ENCODE assay signal across 8 cellular contexts in genomic region chrX:80808160-80808735, GRCh38. TPM values are rescaled to one million over a fixed set of nuclear protein-coding genes. Genes with fewer than 3 reads are reported as not detected.
DNase-seq lines count a peak whose midpoint lies in the region; ATAC-seq and TF ChIP-seq lines count a peak whose summit lies in the region.

No MANE protein-coding gene starts in this region.

- no peak overlapping the region for H3K14ac ChIP-seq in trophoblast cell (ENCODE audit: low read length)

- H3K9me2 ChIP-seq in SU-DHL-6 (replicated peaks; ENCODE audit: insufficient read depth, low read length) = no peaks in the 10 kb centered on the region

- H3K4me3 ChIP-seq in SU-DHL-6 (ENCODE audit: insufficient read depth, low read length, poor library complexity, severe bottlenecking) (peak overlapping the region; percentile 83), trophoblast cell (ENCODE audit: low read depth, low read length) (peak overlapping the region; percentile 80), urinary bladder (ENCODE audit: low read depth, low read length) (peak overlapping the region; percentile 89)

- no CpG with 5 or more reads among the region's 24 CpGs for WGBS in trophoblast cell (ENCODE audit: extremely low coverage, insufficient coverage, insufficient read length)
- 0% methylated on average over 24 of the region's 24 CpGs for WGBS in urinary bladder

- H3K79me2 ChIP-seq in SU-DHL-6 (ENCODE audit: insufficient read depth, low read length) (peaks cover 47% of the 10 kb centered on the region), trophoblast cell (ENCODE audit: control insufficient read depth, insufficient read depth, low read length, poor library complexity) (peaks cover 2% of the 10 kb centered on the region)

- H2BK12ac ChIP-seq in trophoblast cell (ENCODE audit: low read length) = no peak overlapping the region

- no peaks in the 10 kb centered on the region for H3F3A ChIP-seq in SU-DHL-6 (ENCODE audit: insufficient read depth)

- H3K27ac Mint-ChIP-seq in activated naive CD8-positive, alpha-beta T cell treated with anti-CD3 and anti-CD28 coated beads, Interleukin-2, amount 50 U/mL, for 24 hours = peak overlapping the region; percentile 91

- H2AK5ac ChIP-seq in trophoblast cell (ENCODE audit: low read length) = no peak overlapping the region

- peak; percentile 45 for DNase-seq in GM04504 (ENCODE audit: low read depth)
- DNase-seq in HEK293T (ENCODE audit: extremely low spot score) = peak; percentile 9
- peak; percentile 80 for DNase-seq in MV-4-11 (lab: John Stamatoyannopoulos, UW)
- DNase-seq in activated naive CD8-positive, alpha-beta T cell treated with anti-CD3 and anti-CD28 coated beads, Interleukin-2, amount 50 U/mL, for 24 hours = peak; percentile 62
- DNase-seq in cardiac septum (ENCODE audit: low spot score) = peak; percentile 84
- peak; percentile 62 to 84 for DNase-seq in trophoblast cell

- H2AFZ ChIP-seq in SU-DHL-6 (ENCODE audit: low read depth, low read length, severe bottlenecking) (peak overlapping the region; percentile 51), trophoblast cell (ENCODE audit: insufficient read depth, low read length, poor library complexity) (peak overlapping the region; percentile 75)

- POLR2A ChIA-PET in HEK293T (lab: Yijun Ruan, JAX) = interaction anchor here (1.4 kb wide), 1 partner anchor 394 kb away, joined by 4 read pairs; the partner anchor contains the start of genes HMGN5 and SH3BGRL

- peak overlapping the region; percentile 88 for H3K4me3 Mint-ChIP-seq in activated naive CD8-positive, alpha-beta T cell treated with anti-CD3 and anti-CD28 coated beads, Interleukin-2, amount 50 U/mL, for 24 hours

- H3K27me3 Mint-ChIP-seq in activated naive CD8-positive, alpha-beta T cell treated with anti-CD3 and anti-CD28 coated beads, Interleukin-2, amount 50 U/mL, for 24 hours = no peaks in the 10 kb centered on the region

- H4K8ac ChIP-seq in trophoblast cell (ENCODE audit: low read depth, low read length) = no peak overlapping the region

- no peak overlapping the region for H3K4ac ChIP-seq in trophoblast cell (ENCODE audit: low read depth, low read length)

- H3K9ac ChIP-seq in SU-DHL-6 (ENCODE audit: low read length) (peak overlapping the region; percentile 73), trophoblast cell (ENCODE audit: low read length) (no peak overlapping the region)

- H4K20me1 ChIP-seq in SU-DHL-6 (ENCODE audit: low read depth, low read length) = no peaks in the 10 kb centered on the region

- H3K27me3 ChIP-seq in SU-DHL-6 (ENCODE audit: low read length) (no peaks in the 10 kb centered on the region), trophoblast cell (ENCODE audit: insufficient read depth, low read length) (no peaks in the 10 kb centered on the region)

- H3K9me3 Mint-ChIP-seq in activated naive CD8-positive, alpha-beta T cell treated with anti-CD3 and anti-CD28 coated beads, Interleukin-2, amount 50 U/mL, for 24 hours = no peaks in the 10 kb centered on the region

- H3K79me1 ChIP-seq in trophoblast cell (ENCODE audit: low read length) = peaks cover 2% of the 10 kb centered on the region

- no peak overlapping the region for H2BK5ac ChIP-seq in trophoblast cell (ENCODE audit: low read depth, low read length, poor library complexity)

- peaks cover 3% of the 10 kb centered on the region for H3K36me3 Mint-ChIP-seq in activated naive CD8-positive, alpha-beta T cell treated with anti-CD3 and anti-CD28 coated beads, Interleukin-2, amount 50 U/mL, for 24 hours (ENCODE audit: low read depth)

- H3K27ac ChIP-seq in SU-DHL-6 (ENCODE audit: low read depth, low read length) = peak overlapping the region; percentile 72
- peak overlapping the region; percentile 34 for H3K27ac ChIP-seq in trophoblast cell (ENCODE audit: low read depth, low read length)
- H3K27ac ChIP-seq in urinary bladder (ENCODE audit: low read depth) = peak overlapping the region; percentile 83

- H3K18ac ChIP-seq in trophoblast cell (ENCODE audit: low read length) = no peak overlapping the region

- TF ChIP-seq CTCF in SU-DHL-6 (IDR thresholded peaks at IDR 0.05; ENCODE audit: insufficient read depth, low read length, poor library complexity, severe bottlenecking) = no peak

- H4K12ac ChIP-seq in trophoblast cell (ENCODE audit: low read depth, low read length) = no peak overlapping the region

- CTCF ChIA-PET in HEK293T (lab: Yijun Ruan, JAX) = no interaction called here

- H3K23ac ChIP-seq in trophoblast cell (ENCODE audit: low read length) = no peak overlapping the region

- H3K9me3 ChIP-seq in SU-DHL-6 (ENCODE audit: insufficient read depth, low read length) (no peaks in the 10 kb centered on the region), trophoblast cell (ENCODE audit: insufficient read depth, low read depth, low read length) (no peaks in the 10 kb centered on the region)

- peaks cover 40% of the 10 kb centered on the region for H3K4me1 Mint-ChIP-seq in activated naive CD8-positive, alpha-beta T cell treated with anti-CD3 and anti-CD28 coated beads, Interleukin-2, amount 50 U/mL, for 24 hours

- H3K4me2 ChIP-seq in SU-DHL-6 (ENCODE audit: low read depth, low read length, poor library complexity, severe bottlenecking) (peak overlapping the region; percentile 62), trophoblast cell (ENCODE audit: low read length) (peak overlapping the region; percentile 95)

- H2BK120ac ChIP-seq in trophoblast cell (ENCODE audit: insufficient read depth, low read length, poor library complexity) = no peak overlapping the region

- H3K4me1 ChIP-seq in trophoblast cell (ENCODE audit: control insufficient read depth in 1 of 2, insufficient read depth in 2 of 2, low read length in 2 of 2) = no peaks in the 10 kb centered on the region
- H3K4me1 ChIP-seq in urinary bladder (ENCODE audit: insufficient read depth) = no peaks in the 10 kb centered on the region

- peak overlapping the region; percentile 52 for H4K91ac ChIP-seq in trophoblast cell (ENCODE audit: low read depth, low read length)

- peak; percentile 78 for ATAC-seq in activated naive CD8-positive, alpha-beta T cell treated with anti-CD3 and anti-CD28 coated beads, Interleukin-2, amount 50 U/mL, for 24 hours

- intact Hi-C loops in cardiac septum (cut with DNase I) = no loop called here

- H3K36me3 ChIP-seq in SU-DHL-6 (ENCODE audit: low read length) (no peaks in the 10 kb centered on the region), trophoblast cell (ENCODE audit: control insufficient read depth in 1 of 2, insufficient read depth in 2 of 2, low read length in 2 of 2) (no peaks in the 10 kb centered on the region), urinary bladder (ENCODE audit: insufficient read depth) (no peaks in the 10 kb centered on the region)

TF ChIP-seq in HEK293T, 16 proteins besides CTCF, POLR2A, EP300 and RAD21:
- TF ChIP-seq BHLHE40 (IDR thresholded peaks at IDR 0.05; ENCODE audit: borderline replicate concordance) = no peak
- no peak for TF ChIP-seq LEF1 (IDR thresholded peaks at IDR 0.05; ENCODE audit: borderline replicate concordance)
- no peak for TF ChIP-seq PKNOX1 (IDR thresholded peaks at IDR 0.05)
- no peak for TF ChIP-seq ZNF384 (IDR thresholded peaks at IDR 0.05)
- no peak for TF ChIP-seq HDGF (IDR thresholded peaks at IDR 0.05; ENCODE audit: borderline replicate concordance)
- TF ChIP-seq FOXA1 (IDR thresholded peaks at IDR 0.05) = no peak
- TF ChIP-seq SUZ12 (IDR thresholded peaks at IDR 0.05) = no peak
- TF ChIP-seq FOXK2 (IDR thresholded peaks at IDR 0.05) = no peak
- no peak for TF ChIP-seq FOXM1 (IDR thresholded peaks at IDR 0.05; ENCODE audit: borderline replicate concordance)
- no peak for TF ChIP-seq NFRKB (IDR thresholded peaks at IDR 0.05)
- TF ChIP-seq CTBP1 (IDR thresholded peaks at IDR 0.05; ENCODE audit: borderline replicate concordance) = no peak
- TF ChIP-seq ARNT (IDR thresholded peaks at IDR 0.05) = no peak
- TF ChIP-seq L3MBTL2 (conservative IDR thresholded peaks at IDR 0.05) = no peak
- no peak for TF ChIP-seq SP1 (IDR thresholded peaks at IDR 0.05)

RNA-seq across cellular contexts. Expression of gene BRWD3, which starts 1.4 kb away (rescaled TPM):
- total RNA-seq in cardiac septum = 5.6 TPM
- polyA plus RNA-seq in trophoblast cell (2013) = 12.9 and 14.0 TPM in 2 replicates
- 48.4 TPM for total RNA-seq in urinary bladder
- 2.8 TPM for polyA plus RNA-seq in urinary bladder

Comparison
In these comparisons a context has a peak if more than half of its experiments do, and no peak if none do; other contexts are left out.
1. Peak in every context shown above with its lines: DNase-seq, ATAC-seq, H3K4me3 ChIP-seq and H3K27ac ChIP-seq.
2. DNase-seq: peak in every context shown above with its lines; median percentile 84 in cardiac septum; 80 in MV-4-11; 73 in trophoblast cell; 62 in activated naive CD8-positive, alpha-beta T cell treated with anti-CD3 and anti-CD28 coated beads, Interleukin-2, amount 50 U/mL, for 24 hours; 45 in GM04504; 9 in HEK293T.